ENCODE assay signal across 8 cellular contexts in the genomic region with DNA sequence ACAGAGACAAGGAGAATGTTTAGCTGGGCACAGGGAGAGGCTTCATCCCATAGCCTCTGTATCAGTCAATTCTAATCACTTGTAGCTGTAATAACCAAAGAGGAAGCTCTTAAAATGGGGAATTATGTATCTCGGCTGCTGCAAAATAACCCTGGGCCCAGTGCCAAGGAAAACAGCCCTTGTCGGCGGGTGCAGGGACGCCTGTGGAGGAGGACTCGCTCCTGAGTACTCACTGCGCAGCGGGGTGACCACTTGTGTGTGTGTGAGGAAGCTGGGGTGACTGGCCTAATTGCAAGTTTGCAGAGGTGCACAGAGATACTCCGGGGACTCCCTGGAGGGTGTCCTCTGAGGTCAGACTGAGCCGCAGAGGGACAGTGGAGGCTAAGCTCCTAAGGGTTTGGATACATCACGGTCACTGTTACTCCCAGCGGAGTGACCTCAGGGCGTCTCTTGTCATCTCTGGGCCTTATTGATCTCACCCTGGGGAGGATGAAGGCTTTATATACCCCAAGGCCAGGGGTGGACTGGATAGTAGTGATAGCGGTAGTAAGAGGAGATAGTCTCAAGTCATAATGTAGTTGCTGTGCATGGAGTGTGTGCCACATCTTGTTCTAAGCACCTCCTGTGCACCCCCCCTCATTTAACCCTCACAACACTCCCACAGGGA. TPM values are rescaled to one million over a fixed set of nuclear protein-coding genes. Genes with fewer than 3 reads are reported as not detected.
A peak's percentile ranks its signal among the peaks of the same experiment; 100 is the strongest.
DNase-seq lines count a peak whose midpoint lies in the region; ATAC-seq and TF ChIP-seq lines count a peak whose summit lies in the region.

No MANE protein-coding gene starts in this region.

- no peak overlapping the region for H3K4me3 Mint-ChIP-seq in Caco-2 (ENCODE audit: unreplicated experiment)
- no peak overlapping the region for H3K4me3 Mint-ChIP-seq in immature natural killer cell
- no peak overlapping the region for H3K4me3 Mint-ChIP-seq in activated CD4-positive, alpha-beta memory T cell treated with anti-CD3 and anti-CD28 coated beads, Interleukin-2, amount 10 ng/mL, durations not matched to agents 7 days and 5 days

- no peaks in the 10 kb centered on the region for H3K27me3 Mint-ChIP-seq in Caco-2 (ENCODE audit: insufficient read depth, unreplicated experiment)
- H3K27me3 Mint-ChIP-seq in immature natural killer cell (ENCODE audit: low read depth in 3 of 3) = peaks cover under 1 to 4% (median 1%) of the 10 kb centered on the region in 3 donors
- H3K27me3 Mint-ChIP-seq in activated CD4-positive, alpha-beta memory T cell treated with anti-CD3 and anti-CD28 coated beads, Interleukin-2, amount 10 ng/mL, durations not matched to agents 7 days and 5 days = no peaks in the 10 kb centered on the region

- H3K9me3 ChIP-seq in Caco-2 (no peaks in the 10 kb centered on the region), adipocyte (ENCODE audit: control insufficient read depth, low read length) (no peaks in the 10 kb centered on the region), mesodermal cell (ENCODE audit: control insufficient read depth, low read length) (no peaks in the 10 kb centered on the region)

- H3K9me3 Mint-ChIP-seq in Caco-2 (ENCODE audit: unreplicated experiment) = no peaks in the 10 kb centered on the region
- H3K9me3 Mint-ChIP-seq in immature natural killer cell = no peaks in the 10 kb centered on the region
- H3K9me3 Mint-ChIP-seq in activated CD4-positive, alpha-beta memory T cell treated with anti-CD3 and anti-CD28 coated beads, Interleukin-2, amount 10 ng/mL, durations not matched to agents 7 days and 5 days = no peaks in the 10 kb centered on the region

- H3K9ac ChIP-seq in adipocyte (ENCODE audit: low read length) = no peak overlapping the region

- peak overlapping the region; percentile 13 for H3K27ac Mint-ChIP-seq in Caco-2 (ENCODE audit: unreplicated experiment)
- peak overlapping the region in 2 of 6 donors; percentile 23 to 64 for H3K27ac Mint-ChIP-seq in immature natural killer cell
- H3K27ac Mint-ChIP-seq in activated CD4-positive, alpha-beta memory T cell treated with anti-CD3 and anti-CD28 coated beads, Interleukin-2, amount 10 ng/mL, durations not matched to agents 7 days and 5 days = no peak overlapping the region

- CTCF ChIA-PET in Caco-2 (lab: Charles Lee) = no interaction called here
- CTCF ChIA-PET in activated CD4-positive, alpha-beta memory T cell treated with anti-CD3 and anti-CD28 coated beads, Interleukin-2, amount 10 ng/mL, durations not matched to agents 7 days and 5 days (lab: Charles Lee) = interaction anchor here (0.9 to 1.0 kb wide), 2 partner anchors 27 to 554 kb away, joined by 3 read pairs; no protein-coding TSS in a partner anchor

- H3K27me3 ChIP-seq in Caco-2 (replicated peaks; ENCODE audit: control insufficient read depth, insufficient read depth, low read length) (no peaks in the 10 kb centered on the region), adipocyte (replicated peaks; ENCODE audit: control insufficient read depth, insufficient read depth, low read length) (no peaks in the 10 kb centered on the region)

- H3K36me3 Mint-ChIP-seq in Caco-2 (ENCODE audit: insufficient read depth, unreplicated experiment) (peaks cover 20% of the 10 kb centered on the region), immature natural killer cell (peaks cover 4 to 7% (median 5%) of the 10 kb centered on the region in 3 donors)
- H3K36me3 Mint-ChIP-seq in activated CD4-positive, alpha-beta memory T cell treated with anti-CD3 and anti-CD28 coated beads, Interleukin-2, amount 10 ng/mL, durations not matched to agents 7 days and 5 days (ENCODE audit: low read depth) = peaks cover 12% of the 10 kb centered on the region

- intact Hi-C loops in Caco-2 (cut with micrococcal nuclease; ENCODE audit: unreplicated experiment) = no loop called here

- POLR2A ChIA-PET in Caco-2 (lab: Charles Lee) = no interaction called here
- POLR2A ChIA-PET in activated CD4-positive, alpha-beta memory T cell treated with anti-CD3 and anti-CD28 coated beads, Interleukin-2, amount 10 ng/mL, durations not matched to agents 7 days and 5 days (lab: Charles Lee) = no interaction called here

- H3K27ac ChIP-seq in mesodermal cell (ENCODE audit: low read depth, low read length, severe bottlenecking) = peak overlapping the region; percentile 16

- H3K4me1 ChIP-seq in Caco-2 (no peaks in the 10 kb centered on the region), adipocyte (ENCODE audit: control insufficient read depth, insufficient read depth, low read length) (peaks cover 14% of the 10 kb centered on the region), mesodermal cell (ENCODE audit: control insufficient read depth, insufficient read depth, low read length, poor library complexity, severe bottlenecking) (peaks cover 32% of the 10 kb centered on the region)

- H3K4me3 ChIP-seq in Caco-2 (ENCODE audit: low read depth, low read length) = no peak overlapping the region
- no peak overlapping the region for H3K4me3 ChIP-seq in adipocyte (ENCODE audit: low read length)
- H3K4me3 ChIP-seq in mesodermal cell (ENCODE audit: extremely low read depth, insufficient read depth, low read length, poor library complexity, severe bottlenecking) = no peak overlapping the region

- no peak for TF ChIP-seq CTCF in Caco-2 (IDR thresholded peaks at IDR 0.05; ENCODE audit: insufficient read depth in 1 of 2, low read depth in 1 of 2, low read length in 1 of 2, severe bottlenecking in 1 of 2, unreplicated experiment in 1 of 2)

- DNase-seq in Caco-2 (no peak), NCI-H2029 (lab: John Stamatoyannopoulos, UW) (peak; percentile 91), adipocyte (ENCODE audit: low read depth) (peak; percentile 56), immature natural killer cell (no peak)
- no peak for DNase-seq in activated CD4-positive, alpha-beta memory T cell treated with anti-CD3 and anti-CD28 coated beads, Interleukin-2, amount 10 ng/mL, durations not matched to agents 7 days and 5 days
- DNase-seq in activated CD4-positive, alpha-beta T cell treated with anti-CD3 and anti-CD28 coated beads, Interleukin-2, amount 50 U/mL, for 48 hours = no peak

- H3K36me3 ChIP-seq in Caco-2 (ENCODE audit: control insufficient read depth, insufficient read depth, low read length) = no peaks in the 10 kb centered on the region; the same call in 1 of the 2 replicates
- no peaks in the 10 kb centered on the region for H3K36me3 ChIP-seq in adipocyte (ENCODE audit: control insufficient read depth, insufficient read depth, low read length, severe bottlenecking)
- peaks cover 21% of the 10 kb centered on the region for H3K36me3 ChIP-seq in mesodermal cell (ENCODE audit: control insufficient read depth, insufficient read depth, low read length)

- no peaks in the 10 kb centered on the region for H3K4me1 Mint-ChIP-seq in Caco-2 (ENCODE audit: low read depth, unreplicated experiment)
- peaks cover 37 to 43% of the 10 kb centered on the region in 2 donors for H3K4me1 Mint-ChIP-seq in immature natural killer cell
- peaks cover 29% of the 10 kb centered on the region for H3K4me1 Mint-ChIP-seq in activated CD4-positive, alpha-beta memory T cell treated with anti-CD3 and anti-CD28 coated beads, Interleukin-2, amount 10 ng/mL, durations not matched to agents 7 days and 5 days

- ATAC-seq in GM21528 (IDR thresholded peaks at IDR 0.05; ENCODE audit: low FRiP score, unreplicated experiment) = no peak

- WGBS in mesodermal cell (ENCODE audit: insufficient coverage in 2 of 2), 2 experiments = 92% methylated on average over 4 to 10 of the region's 13 CpGs

- BruUV-seq in Caco-2 (replicated peaks; lab: Mats Ljungman, UMichigan) = no TSS peak

RNA-seq across cellular contexts. Expression of a gene that starts 37.2 kb away (rescaled TPM):
- total RNA-seq in Caco-2 (2022) = 49.6 and 55.3 TPM in 2 replicates
- 40.6 TPM for polyA plus RNA-seq in mesodermal cell (2013, experiment 1 of 2)
- polyA plus RNA-seq in mesodermal cell (2013, experiment 2 of 2) = 33.7 TPM
- polyA plus RNA-seq in immature natural killer cell = 1 to 10 TPM; 4.7 to 8.0 (median 6.9) TPM
- 10 to 100 TPM; 59.0 to 61.5 TPM for total RNA-seq in activated CD4-positive, alpha-beta memory T cell treated with anti-CD3 and anti-CD28 coated beads, Interleukin-2, amount 10 ng/mL, durations not matched to agents 7 days and 5 days

Comparison
In these comparisons a context has a peak if more than half of its experiments do, and no peak if none do; other contexts are left out.
1. DNase-seq: peak in NCI-H2029 (single experiment) and adipocyte (single experiment); none in Caco-2 (0 of 2), immature natural killer cell (0 of 3), activated CD4-positive, alpha-beta memory T cell treated with anti-CD3 and anti-CD28 coated beads, Interleukin-2, amount 10 ng/mL, durations not matched to agents 7 days and 5 days (single experiment) and activated CD4-positive, alpha-beta T cell treated with anti-CD3 and anti-CD28 coated beads, Interleukin-2, amount 50 U/mL, for 48 hours (0 of 2).